In the genomic region with DNA sequence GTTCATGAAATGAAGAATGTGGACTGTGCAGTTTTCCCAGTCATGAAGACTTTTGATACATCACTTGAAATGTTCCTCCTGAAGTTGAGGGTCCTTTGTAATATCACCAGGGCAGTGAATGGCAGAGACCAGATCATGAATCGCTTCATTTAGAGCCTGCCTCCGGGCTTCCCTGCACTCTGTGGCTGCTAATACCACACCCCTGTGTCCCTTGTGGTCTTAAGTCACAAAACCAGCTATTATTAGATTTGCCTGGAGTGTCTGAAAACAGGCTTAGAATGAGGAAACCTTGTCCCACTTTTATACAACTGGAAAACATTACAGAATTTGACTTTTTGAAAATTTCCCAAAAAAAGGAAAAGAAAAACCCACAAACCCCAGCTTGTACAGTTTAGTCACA, we compare ENCODE assay signal across 12 cellular contexts.
DNase-seq lines count a peak whose midpoint lies in the region; ATAC-seq and TF ChIP-seq lines count a peak whose summit lies in the region.
"Had no signal": no experiment of that assay in that cellular context is flagged by ENCODE, and none has a peak within 500 bp of the region (broad histone marks: within the 10 kb centered on the region; RNA-seq: fewer than 3 reads in every experiment).

No MANE protein-coding gene starts in this region.

- H3K36me3 ChIP-seq in adipocyte (ENCODE audit: control insufficient read depth, insufficient read depth, low read length, severe bottlenecking), result no peaks in the 10 kb centered on the region
- H3K36me3 ChIP-seq in subcutaneous abdominal adipose tissue (ENCODE audit: control insufficient read depth in 5 of 5, insufficient read depth in 5 of 5, low read length in 5 of 5), result peaks cover 0 to 14% (median 2%) of the 10 kb centered on the region in 5 donors
- H3K36me3 ChIP-seq in body of pancreas (replicated peaks in 1 of 2; ENCODE audit: insufficient read depth in 1 of 2, low read depth in 2 of 2), result no peaks in the 10 kb centered on the region

- WGBS in body of pancreas, 2 donors, result 63 to 73% methylated on average over 2 of the region's 2 CpGs

- H3K4me3 ChIP-seq in HL-60 (replicated peaks; ENCODE audit: insufficient read depth, low read length) (no peak overlapping the region), adipocyte (ENCODE audit: low read length) (peak overlapping the region; percentile 38), subcutaneous abdominal adipose tissue (ENCODE audit: low read depth in 1 of 5, low read length in 5 of 5) (peak overlapping the region in 1 of 5 donors; percentile 31), body of pancreas (no peak overlapping the region)
- H3K4me3 ChIP-seq: testis had no signal

- H3K9me3 ChIP-seq in adipocyte (ENCODE audit: control insufficient read depth, low read length), result no peaks in the 10 kb centered on the region
- H3K9me3 ChIP-seq in subcutaneous abdominal adipose tissue (ENCODE audit: control insufficient read depth in 5 of 5, low read length in 5 of 5), result no peaks in the 10 kb centered on the region
- H3K9me3 ChIP-seq in body of pancreas, result no peaks in the 10 kb centered on the region
- H3K9me3 ChIP-seq: testis had no signal

- no peaks in the 10 kb centered on the region for H3K27me3 ChIP-seq in HL-60 (ENCODE audit: insufficient read depth, poor library complexity, severe bottlenecking)
- no peaks in the 10 kb centered on the region for H3K27me3 ChIP-seq in adipocyte (replicated peaks; ENCODE audit: control insufficient read depth, insufficient read depth, low read length)
- H3K27me3 ChIP-seq in subcutaneous abdominal adipose tissue (ENCODE audit: control insufficient read depth in 5 of 5, insufficient read depth in 4 of 5, low read length in 5 of 5), result no peaks in the 10 kb centered on the region
- H3K27me3 ChIP-seq in body of pancreas, result no peaks in the 10 kb centered on the region
- H3K27me3 ChIP-seq: testis had no signal

- H3K27ac Mint-ChIP-seq in activated T-cell treated with anti-CD3 and anti-CD28 coated beads, Interleukin-2, amount 50 U/mL, for 72 hours, result no peak overlapping the region
- no peak overlapping the region for H3K27ac Mint-ChIP-seq in glutamatergic neuron (ENCODE audit: unreplicated experiment)

- DNase-seq in HL-60 (ENCODE audit: low read depth in 1 of 2, low spot score in 1 of 2) (peak in 1 of 2 experiments; percentile 21), adipocyte (ENCODE audit: low read depth) (peak; percentile 54), hepatic stellate cell (ENCODE audit: low spot score) (peak; percentile 29), body of pancreas (no peak), glutamatergic neuron (no peak)
- DNase-seq in activated T-cell treated with anti-CD3 and anti-CD28 coated beads, Interleukin-2, amount 50 U/mL, for 72 hours, result no peak
- DNase-seq: activated CD4-positive, alpha-beta T cell treated with anti-CD3 and anti-CD28 coated beads, Interleukin-2, amount 50 U/mL, for 4 hours; midbrain; NCI-H2081; T-cell had no signal

- no peaks in the 10 kb centered on the region for H3K36me3 Mint-ChIP-seq in activated T-cell treated with anti-CD3 and anti-CD28 coated beads, Interleukin-2, amount 50 U/mL, for 72 hours (ENCODE audit: insufficient read depth in 2 of 2)
- H3K36me3 Mint-ChIP-seq in glutamatergic neuron (ENCODE audit: unreplicated experiment), result peaks cover 6% of the 10 kb centered on the region

- H3K9ac ChIP-seq in adipocyte (ENCODE audit: low read length), result no peak overlapping the region
- peak overlapping the region in 4 of 5 donors; percentile 2 to 30 (median 20) for H3K9ac ChIP-seq in subcutaneous abdominal adipose tissue (ENCODE audit: low read length in 5 of 5)

- H3K4me1 ChIP-seq in adipocyte (ENCODE audit: control insufficient read depth, insufficient read depth, low read length) (peaks cover 44% of the 10 kb centered on the region), subcutaneous abdominal adipose tissue (ENCODE audit: control insufficient read depth in 5 of 5, insufficient read depth in 5 of 5, low read length in 5 of 5) (peaks cover 7 to 38% (median 27%) of the 10 kb centered on the region in 5 donors), body of pancreas (peaks cover 28% of the 10 kb centered on the region)
- H3K4me1 ChIP-seq: testis had no signal

- intact Hi-C loops in body of pancreas (cut with DNase I), result no loop called here

- H3K27me3 Mint-ChIP-seq in activated T-cell treated with anti-CD3 and anti-CD28 coated beads, Interleukin-2, amount 50 U/mL, for 72 hours (ENCODE audit: low read depth), result no peaks in the 10 kb centered on the region
- peaks cover 3% of the 10 kb centered on the region for H3K27me3 Mint-ChIP-seq in glutamatergic neuron (ENCODE audit: unreplicated experiment)
- H3K27me3 Mint-ChIP-seq: T-cell had no signal

- no peak for ATAC-seq in activated T-cell treated with anti-CD3 and anti-CD28 coated beads, Interleukin-2, amount 50 U/mL, for 72 hours (replicated peaks in 1 of 2)
- ATAC-seq in body of pancreas, result no peak
- ATAC-seq: T-cell had no signal

- peaks cover 5% of the 10 kb centered on the region for H3K4me1 Mint-ChIP-seq in activated T-cell treated with anti-CD3 and anti-CD28 coated beads, Interleukin-2, amount 50 U/mL, for 72 hours (ENCODE audit: low read depth)
- H3K4me1 Mint-ChIP-seq in glutamatergic neuron (ENCODE audit: low read depth, unreplicated experiment), result peaks cover 27% of the 10 kb centered on the region

- no peaks in the 10 kb centered on the region for H3K9me3 Mint-ChIP-seq in activated T-cell treated with anti-CD3 and anti-CD28 coated beads, Interleukin-2, amount 50 U/mL, for 72 hours
- H3K9me3 Mint-ChIP-seq in glutamatergic neuron (ENCODE audit: unreplicated experiment), result no peaks in the 10 kb centered on the region
- H3K9me3 Mint-ChIP-seq: T-cell had no signal

- TF ChIP-seq POLR2A in body of pancreas (IDR thresholded peaks at IDR 0.05), result no peak

- H3K27ac ChIP-seq in HL-60 (replicated peaks) (peak overlapping the region; percentile 81), subcutaneous abdominal adipose tissue (ENCODE audit: low read depth, low read length) (peak overlapping the region; percentile 96), body of pancreas (peak overlapping the region in 1 of 4 donors; percentile 2)

- H3K4me3 Mint-ChIP-seq in activated T-cell treated with anti-CD3 and anti-CD28 coated beads, Interleukin-2, amount 50 U/mL, for 72 hours, result no peak overlapping the region
- H3K4me3 Mint-ChIP-seq in glutamatergic neuron (ENCODE audit: unreplicated experiment), result no peak overlapping the region
- H3K4me3 Mint-ChIP-seq: T-cell had no signal

- no peak for TF ChIP-seq CTCF in HL-60 (IDR thresholded peaks at IDR 0.05; ENCODE audit: insufficient read depth, low read length)
- no peak for TF ChIP-seq CTCF in body of pancreas (IDR thresholded peaks at IDR 0.05)
- TF ChIP-seq CTCF in glutamatergic neuron (IDR thresholded peaks at IDR 0.05; ENCODE audit: partially characterized antibody, unreplicated experiment), result no peak

Comparison
In these comparisons a context has a peak if more than half of its experiments do, and no peak if none do; other contexts are left out.
1. DNase-seq: peak in adipocyte (single experiment) and hepatic stellate cell (single experiment); none in activated T-cell treated with anti-CD3 and anti-CD28 coated beads, Interleukin-2, amount 50 U/mL, for 72 hours (0 of 2), body of pancreas (0 of 4) and glutamatergic neuron (single experiment).